ENCODE assay signal across 1 cellular context in the genomic region with DNA sequence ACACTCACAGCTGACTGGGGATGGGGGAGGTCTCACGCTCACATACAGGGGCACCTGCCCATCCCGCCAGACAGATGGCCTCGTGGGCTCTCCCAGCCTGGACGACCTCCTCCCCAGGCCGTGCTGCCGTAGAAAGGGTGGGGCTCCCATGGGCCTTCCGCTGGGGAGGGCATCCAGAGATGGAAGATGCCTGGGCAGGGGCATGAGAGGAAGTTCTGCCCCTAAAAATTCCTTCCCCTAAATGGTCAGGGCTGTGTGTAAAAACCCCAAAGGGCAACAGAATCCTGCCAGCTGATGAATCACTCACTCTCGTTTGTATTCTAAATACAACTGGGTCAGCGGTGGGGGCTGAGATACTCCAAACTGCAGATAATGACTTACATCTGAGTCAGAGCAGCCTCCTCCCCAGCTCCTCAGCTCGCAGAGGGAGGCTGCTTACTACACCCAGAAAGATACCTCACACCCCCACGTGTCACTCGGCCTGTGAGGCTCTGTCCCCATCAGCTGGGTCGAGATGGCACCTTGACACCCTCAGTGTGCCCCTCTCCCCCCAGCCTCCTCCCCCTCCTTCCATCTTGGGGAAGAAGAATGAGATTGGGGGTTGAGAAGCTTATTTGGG.
TF ChIP-seq lines count a peak whose summit lies in the region.

No MANE protein-coding gene starts in this region.

TF ChIP-seq in A549, 52 proteins besides CTCF, POLR2A, EP300 and RAD21 (continued from another document):
- TF ChIP-seq GATA3 (IDR thresholded peaks at IDR 0.05; ENCODE audit: borderline replicate concordance) (peak; percentile 24; the same call in 1 of the 2 replicates), MYC (IDR thresholded peaks at IDR 0.05; ENCODE audit: borderline replicate concordance, low read length) (no peak), CBX2 (IDR thresholded peaks at IDR 0.05; ENCODE audit: borderline replicate concordance, low read depth) (no peak), KDM1A (IDR thresholded peaks at IDR 0.05; ENCODE audit: low read depth) (no peak), HEYL (CRISPR knock-in tag; IDR thresholded peaks at IDR 0.05) (no peak), ZC3H11A (IDR thresholded peaks at IDR 0.05) (no peak), TFCP2L1 (CRISPR knock-in tag; IDR thresholded peaks at IDR 0.05) (no peak), ZSCAN20 (CRISPR knock-in tag; IDR thresholded peaks at IDR 0.05) (no peak)
- TF ChIP-seq, protein P1, sequence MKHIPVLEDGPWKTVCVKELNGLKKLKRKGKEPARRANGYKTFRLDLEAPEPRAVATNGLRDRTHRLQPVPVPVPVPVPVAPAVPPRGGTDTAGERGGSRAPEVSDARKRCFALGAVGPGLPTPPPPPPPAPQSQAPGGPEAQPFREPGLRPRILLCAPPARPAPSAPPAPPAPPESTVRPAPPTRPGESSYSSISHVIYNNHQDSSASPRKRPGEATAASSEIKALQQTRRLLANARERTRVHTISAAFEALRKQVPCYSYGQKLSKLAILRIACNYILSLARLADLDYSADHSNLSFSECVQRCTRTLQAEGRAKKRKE (CRISPR knock-in tag; IDR thresholded peaks at IDR 0.05; ENCODE audit: low read depth): no peak
- TF ChIP-seq, protein P2, sequence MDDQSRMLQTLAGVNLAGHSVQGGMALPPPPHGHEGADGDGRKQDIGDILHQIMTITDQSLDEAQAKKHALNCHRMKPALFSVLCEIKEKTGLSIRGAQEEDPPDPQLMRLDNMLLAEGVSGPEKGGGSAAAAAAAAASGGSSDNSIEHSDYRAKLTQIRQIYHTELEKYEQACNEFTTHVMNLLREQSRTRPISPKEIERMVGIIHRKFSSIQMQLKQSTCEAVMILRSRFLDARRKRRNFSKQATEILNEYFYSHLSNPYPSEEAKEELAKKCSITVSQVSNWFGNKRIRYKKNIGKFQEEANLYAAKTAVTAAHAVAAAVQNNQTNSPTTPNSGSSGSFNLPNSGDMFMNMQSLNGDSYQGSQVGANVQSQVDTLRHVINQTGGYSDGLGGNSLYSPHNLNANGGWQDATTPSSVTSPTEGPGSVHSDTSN (IDR thresholded peaks at IDR 0.05): no peak; the same call in 1 of the 2 replicates
- TF ChIP-seq, protein P3, sequence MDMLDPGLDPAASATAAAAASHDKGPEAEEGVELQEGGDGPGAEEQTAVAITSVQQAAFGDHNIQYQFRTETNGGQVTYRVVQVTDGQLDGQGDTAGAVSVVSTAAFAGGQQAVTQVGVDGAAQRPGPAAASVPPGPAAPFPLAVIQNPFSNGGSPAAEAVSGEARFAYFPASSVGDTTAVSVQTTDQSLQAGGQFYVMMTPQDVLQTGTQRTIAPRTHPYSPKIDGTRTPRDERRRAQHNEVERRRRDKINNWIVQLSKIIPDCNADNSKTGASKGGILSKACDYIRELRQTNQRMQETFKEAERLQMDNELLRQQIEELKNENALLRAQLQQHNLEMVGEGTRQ (IDR thresholded peaks at IDR 0.05): 0 out of 2 replicates have a peak, but pooled peaks have one; percentile 14
- TF ChIP-seq, protein P4, sequence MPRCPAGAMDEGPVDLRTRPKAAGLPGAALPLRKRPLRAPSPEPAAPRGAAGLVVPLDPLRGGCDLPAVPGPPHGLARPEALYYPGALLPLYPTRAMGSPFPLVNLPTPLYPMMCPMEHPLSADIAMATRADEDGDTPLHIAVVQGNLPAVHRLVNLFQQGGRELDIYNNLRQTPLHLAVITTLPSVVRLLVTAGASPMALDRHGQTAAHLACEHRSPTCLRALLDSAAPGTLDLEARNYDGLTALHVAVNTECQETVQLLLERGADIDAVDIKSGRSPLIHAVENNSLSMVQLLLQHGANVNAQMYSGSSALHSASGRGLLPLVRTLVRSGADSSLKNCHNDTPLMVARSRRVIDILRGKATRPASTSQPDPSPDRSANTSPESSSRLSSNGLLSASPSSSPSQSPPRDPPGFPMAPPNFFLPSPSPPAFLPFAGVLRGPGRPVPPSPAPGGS (IDR thresholded peaks at IDR 0.05): no peak
TF ChIP-seq in A549: peak in this region for 5.
